Comparison of ENCODE assay signal across 8 cellular contexts in the genomic region with DNA sequence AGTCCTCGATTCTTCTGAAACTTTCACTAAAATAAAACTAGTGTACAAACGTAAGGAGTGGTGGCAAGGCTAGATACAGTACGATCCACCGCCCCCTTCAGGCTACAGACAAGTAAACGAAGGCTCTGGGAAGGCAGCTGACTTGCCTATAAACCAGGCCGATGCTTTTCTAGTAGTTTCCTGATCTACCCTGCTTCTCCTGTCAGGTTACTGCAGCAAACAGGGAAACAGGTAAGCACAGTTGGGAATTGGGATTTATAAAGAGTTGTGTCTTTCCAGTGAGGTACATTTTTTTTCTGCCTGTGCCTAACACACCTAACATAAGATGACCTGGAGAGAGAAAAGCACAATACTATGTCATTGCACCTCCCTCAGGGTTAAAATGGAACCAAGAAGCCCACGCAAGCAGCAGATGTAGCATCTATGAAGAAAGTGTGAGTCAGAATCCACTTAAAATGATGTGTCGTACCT.
DNase-seq lines count a peak whose midpoint lies in the region; ATAC-seq lines count a peak whose summit lies in the region.

No MANE protein-coding gene starts in this region.

- peak; percentile 45 for DNase-seq in NCI-H82 (lab: John Stamatoyannopoulos, UW)
- DNase-seq in NCI-H82 treated with DMSO at 0.1 percent for 48 hours (lab: John Stamatoyannopoulos, UW; ENCODE audit: unreplicated experiment), result no peak
- peak; percentile 5 for DNase-seq in RKO (ENCODE audit: low spot score)
- peak; percentile 37 for DNase-seq in astrocyte of the hippocampus (ENCODE audit: low read depth, low spot score)
- DNase-seq in left lobe of liver (ENCODE audit: low spot score), result no peak
- DNase-seq in glomerular visceral epithelial cell (ENCODE audit: extremely low spot score), result no peak
- no peak for DNase-seq in foreskin melanocyte

- ATAC-seq in left lobe of liver (peak; percentile 78), HG03342 (IDR thresholded peaks at IDR 0.05; ENCODE audit: unreplicated experiment) (no peak)

Comparison
In these comparisons a context has a peak if more than half of its experiments do, and no peak if none do; other contexts are left out.
1. DNase-seq: peak in NCI-H82 (single experiment), RKO (single experiment) and astrocyte of the hippocampus (single experiment); none in NCI-H82 treated with DMSO at 0.1 percent for 48 hours (single experiment), left lobe of liver (single experiment), glomerular visceral epithelial cell (single experiment) and foreskin melanocyte (single experiment).